ENCODE assay signal across 29 cellular contexts in genomic region chr4:8405516-8405875, GRCh38.
"Had no signal": no experiment of that assay in that cellular context is flagged by ENCODE, and none has a peak within 500 bp of the region (broad histone marks: within the 10 kb centered on the region; RNA-seq: fewer than 3 reads in every experiment).

No MANE protein-coding gene starts in this region.

- DNase-seq: activated CD4-positive, alpha-beta T cell treated with anti-CD3 and anti-CD28 coated beads for 4 hours; activated CD8-positive, alpha-beta T cell treated with anti-CD3 and anti-CD28 coated beads, Interleukin-2, amount 10 ng/mL, durations not matched to agents 7 days and 5 days; activated effector memory CD4-positive, alpha-beta T cell treated with Interleukin-2 at 50 U/mL for 16 hours; activated naive CD4-positive, alpha-beta T cell; activated T-cell treated with anti-CD3 and anti-CD28 coated beads, Interleukin-2, amount 50 U/mL, for 24 hours; KG1; MG63; MV-4-11; NCI-H1092 treated with DMSO at 0.1 percent for 48 hours; NCI-H1417 treated with DMSO at 0.1 percent for 48 hours; NCI-H1694; NCI-H2029; NCI-H2107; NCI-H2171 treated with DMSO at 0.1 percent for 48 hours; NCI-H226; NCI-H510A; NCI-H69; NK-92 treated with Interleukin-12 subunit alpha and Interleukin-12 subunit beta, amount 100 ng/mL, for 24 hours; OCI-M1; RPMI8226; SJCRH30; SK-N-SH; T-helper 1 cell had no signal

- H3K27me3 ChIP-seq: MG63, SJCRH30 had no signal

- ATAC-seq: activated CD4-positive, CD25-positive, alpha-beta regulatory T cell treated with anti-CD3 and anti-CD28 coated beads, Interleukin-2, amount 50 U/mL, for 24 hours; activated CD8-positive, alpha-beta T cell treated with anti-CD3 and anti-CD28 coated beads, Interleukin-2, amount 10 ng/mL, durations not matched to agents 7 days and 5 days; Panc1; Right ventricle myocardium inferior had no signal

- H3K4me3 ChIP-seq: MG63, SJCRH30 had no signal

- H3K9me3 Mint-ChIP-seq: activated naive CD4-positive, alpha-beta T cell treated with anti-CD3 and anti-CD28 coated beads, Interleukin-2, amount 50 U/mL, for 24 hours; activated T-cell treated with anti-CD3 and anti-CD28 coated beads, Interleukin-2, amount 50 U/mL, for 24 hours; activated T-helper 1 cell treated with anti-CD3 and anti-CD28 coated beads, Interleukin-12 subunit alpha, Interleukin-12 subunit beta, Interleukin-2, Interleukin-4 antibody, amounts not matched to agents 30 ng/mL and 10 ng/mL and 1 ng/mL, durations not matched to agents 14 hours and 24 hours and 36 hours had no signal

- H3K27ac ChIP-seq: SJCRH30 had no signal

- H3K4me3 Mint-ChIP-seq: activated CD8-positive, alpha-beta T cell treated with anti-CD3 and anti-CD28 coated beads, Interleukin-2, amount 10 ng/mL, durations not matched to agents 7 days and 5 days; activated naive CD4-positive, alpha-beta T cell treated with anti-CD3 and anti-CD28 coated beads, Interleukin-2, amount 50 U/mL, for 24 hours; activated T-cell treated with anti-CD3 and anti-CD28 coated beads, Interleukin-2, amount 50 U/mL, for 24 hours; activated T-helper 1 cell treated with anti-CD3 and anti-CD28 coated beads, Interleukin-12 subunit alpha, Interleukin-12 subunit beta, Interleukin-2, Interleukin-4 antibody, amounts not matched to agents 30 ng/mL and 10 ng/mL and 1 ng/mL, durations not matched to agents 14 hours and 24 hours and 36 hours had no signal

- H3K9me3 ChIP-seq: MG63, SJCRH30, SK-N-SH had no signal

- H3K27ac Mint-ChIP-seq: activated naive CD4-positive, alpha-beta T cell treated with anti-CD3 and anti-CD28 coated beads, Interleukin-2, amount 50 U/mL, for 24 hours; activated T-cell treated with anti-CD3 and anti-CD28 coated beads, Interleukin-2, amount 50 U/mL, for 24 hours; activated T-helper 1 cell treated with anti-CD3 and anti-CD28 coated beads, Interleukin-12 subunit alpha, Interleukin-12 subunit beta, Interleukin-2, Interleukin-4 antibody, amounts not matched to agents 30 ng/mL and 10 ng/mL and 1 ng/mL, durations not matched to agents 14 hours and 24 hours and 36 hours; IgD-negative memory B cell had no signal

- H3K27me3 Mint-ChIP-seq: activated naive CD4-positive, alpha-beta T cell treated with anti-CD3 and anti-CD28 coated beads, Interleukin-2, amount 50 U/mL, for 24 hours; activated T-cell treated with anti-CD3 and anti-CD28 coated beads, Interleukin-2, amount 50 U/mL, for 24 hours; IgD-negative memory B cell had no signal
